Comparison of ENCODE assay signal across 19 cellular contexts in genomic region chr16:31243734-31244670, GRCh38. TPM values are rescaled to one million over a fixed set of nuclear protein-coding genes. Genes with fewer than 3 reads are reported as not detected.
DNase-seq lines count a peak whose midpoint lies in the region; ATAC-seq and TF ChIP-seq lines count a peak whose summit lies in the region.
"Had no signal": no experiment of that assay in that cellular context is flagged by ENCODE, and none has a peak within 500 bp of the region (broad histone marks: within the 10 kb centered on the region; RNA-seq: fewer than 3 reads in every experiment).

No MANE protein-coding gene starts in this region.

- no peak overlapping the region for H3K23ac ChIP-seq in H9 (ENCODE audit: insufficient read length, low read depth, low read length)

- no peak overlapping the region for H4K91ac ChIP-seq in H9 (ENCODE audit: insufficient read length, low read depth, low read length)

- H3K27ac ChIP-seq in BLaER1 treated with 17β-estradiol and CSF1 and Interleukin-3, amounts not matched to agents 10 nM and 100 nM, result peak overlapping the region in 7 of 11 experiments; percentile 34 to 77 (median 65); a peak in 12 of 22 replicates
- H3K27ac ChIP-seq in H9 (ENCODE audit: insufficient read length, low read depth, low read length), result no peak overlapping the region
- no peak overlapping the region for H3K27ac ChIP-seq in effector memory CD4-positive, alpha-beta T cell (ENCODE audit: insufficient read depth, low read length, poor library complexity, severe bottlenecking)
- H3K27ac ChIP-seq: GM23248, SJCRH30 had no signal

- H3K79me2 ChIP-seq in H9 (ENCODE audit: insufficient read depth, low read length), result no peaks in the 10 kb centered on the region

- H3K18ac ChIP-seq in H9 (ENCODE audit: insufficient read length, low read depth, low read length), result no peak overlapping the region

- no peaks in the 10 kb centered on the region for H3K27me3 Mint-ChIP-seq in H9 (ENCODE audit: low read depth)
- H3K27me3 Mint-ChIP-seq in MCF 10A (ENCODE audit: insufficient read depth, unreplicated experiment), result no peaks in the 10 kb centered on the region

- H2AFZ ChIP-seq in H9 (ENCODE audit: low read length), result no peak overlapping the region
- H2AFZ ChIP-seq: GM23248 had no signal

- ATAC-seq in HG02981 (IDR thresholded peaks at IDR 0.05; ENCODE audit: unreplicated experiment), result no peak

- CTCF ChIA-PET in MCF 10A (lab: Yijun Ruan, JAX), result interaction anchor here (0.5 to 1.0 kb wide), 6 partner anchors 12 to 319 kb away, joined by 3 to 4 read pairs (median 3); no protein-coding TSS in a partner anchor

- DNase-seq in H9 (no peak), OCI-M2 (lab: John Stamatoyannopoulos, UW; ENCODE audit: unreplicated experiment) (peak; percentile 33), inferior parietal cortex (ENCODE audit: extremely low spot score) (peak; percentile 23), MCF 10A (ENCODE audit: unreplicated experiment) (no peak), activated T-cell treated with anti-CD3 and anti-CD28 coated beads for 4 hours (no peak)
- no peak for DNase-seq in effector memory CD4-positive, alpha-beta T cell
- DNase-seq: ACHN; GM23248; NCI-H1436; NCI-H526; SJCRH30; stimulated activated CD4-positive, alpha-beta T cell treated with anti-CD3 and anti-CD28 coated beads, Interleukin-2, amount 100 ng/mL, for 24 hours had no signal

- intact Hi-C loops in MCF 10A (cut with micrococcal nuclease), result no loop called here

- no peaks in the 10 kb centered on the region for H3K36me3 ChIP-seq in BLaER1 treated with 17β-estradiol and CSF1 and Interleukin-3, amounts not matched to agents 10 nM and 100 nM
- H3K36me3 ChIP-seq in effector memory CD4-positive, alpha-beta T cell (ENCODE audit: control insufficient read depth, insufficient read depth, low read length), result no peaks in the 10 kb centered on the region
- H3K36me3 ChIP-seq: SJCRH30 had no signal

- POLR2A ChIA-PET in MCF 10A (lab: Yijun Ruan, JAX), result interaction anchor here (1.2 kb wide), 1 partner anchor 64 kb away, joined by 4 read pairs; the partner anchor contains the start of gene FUS

- TF ChIP-seq CTCF in H9 (conservative IDR thresholded peaks at IDR 0.05), result no peak
- TF ChIP-seq CTCF in MCF 10A (IDR thresholded peaks at IDR 0.05; ENCODE audit: unreplicated experiment), result no peak

- peaks cover 16 to 58% (median 27%) of the 10 kb centered on the region in 10 experiments for H3K4me1 ChIP-seq in BLaER1 treated with 17β-estradiol and CSF1 and Interleukin-3, amounts not matched to agents 10 nM and 100 nM
- H3K4me1 ChIP-seq in H9 (ENCODE audit: insufficient read depth, low read length), result peaks cover 6% of the 10 kb centered on the region; the same call in 1 of the 2 replicates
- H3K4me1 ChIP-seq in effector memory CD4-positive, alpha-beta T cell (ENCODE audit: control insufficient read depth, insufficient read depth, low read length, poor library complexity, severe bottlenecking), result no peaks in the 10 kb centered on the region

- no peak overlapping the region for H3K14ac ChIP-seq in H9 (ENCODE audit: insufficient read depth, low read length)

- no peak overlapping the region for H2BK120ac ChIP-seq in H9 (ENCODE audit: low read depth, low read length, poor library complexity, severe bottlenecking)

- no peak overlapping the region for H2AK5ac ChIP-seq in H9 (ENCODE audit: insufficient read length, low read length)

- H3K4me3 Mint-ChIP-seq in H9, result peak overlapping the region in 1 of 2 experiments; percentile 59; a peak in 1 of 5 replicates
- no peak overlapping the region for H3K4me3 Mint-ChIP-seq in MCF 10A (ENCODE audit: unreplicated experiment)

- H3K23me2 ChIP-seq in H9 (ENCODE audit: insufficient read length, low read depth, low read length, poor library complexity, severe bottlenecking), result peaks cover 2% of the 10 kb centered on the region

- H4K20me1 ChIP-seq in BLaER1 treated with 17β-estradiol and CSF1 and Interleukin-3, amounts not matched to agents 10 nM and 100 nM, result no peaks in the 10 kb centered on the region
- H4K20me1 ChIP-seq in H9 (ENCODE audit: control insufficient read depth, insufficient read depth, insufficient read length), result no peaks in the 10 kb centered on the region

- H2BK12ac ChIP-seq in H9 (ENCODE audit: insufficient read length, low read depth, low read length), result no peak overlapping the region

- no peak overlapping the region for H2BK20ac ChIP-seq in H9 (ENCODE audit: low read depth, low read length, poor library complexity, severe bottlenecking)

- no peaks in the 10 kb centered on the region for H3K27me3 ChIP-seq in BLaER1 treated with 17β-estradiol and CSF1 and Interleukin-3, amounts not matched to agents 10 nM and 100 nM
- H3K27me3 ChIP-seq in H9 (ENCODE audit: insufficient read depth, low read length), result no peaks in the 10 kb centered on the region
- no peaks in the 10 kb centered on the region for H3K27me3 ChIP-seq in effector memory CD4-positive, alpha-beta T cell (replicated peaks; ENCODE audit: control insufficient read depth, insufficient read depth, low read length, poor library complexity, severe bottlenecking)
- H3K27me3 ChIP-seq: SJCRH30 had no signal

- no CpG with 5 or more reads among the region's 9 CpGs for WGBS in H9 (ENCODE audit: extremely low coverage, insufficient read length, low lambda C conversion rate)

- no peak overlapping the region for H2BK15ac ChIP-seq in H9 (ENCODE audit: low read depth, low read length)

- no peak overlapping the region for H3K4me3 ChIP-seq in BLaER1 treated with 17β-estradiol and CSF1 and Interleukin-3, amounts not matched to agents 10 nM and 100 nM
- no peak overlapping the region for H3K4me3 ChIP-seq in effector memory CD4-positive, alpha-beta T cell (ENCODE audit: insufficient read depth, low read depth, low read length, poor library complexity, severe bottlenecking)
- H3K4me3 ChIP-seq: GM23248, SJCRH30 had no signal

- BruUV-seq in MCF 10A (replicated peaks; lab: Mats Ljungman, UMichigan), result no TSS peak

- H2BK5ac ChIP-seq in H9 (ENCODE audit: insufficient read length, low read length), result no peak overlapping the region

- no peak overlapping the region for H3K56ac ChIP-seq in H9 (ENCODE audit: insufficient read length, low read depth, low read length)

- H3K9ac ChIP-seq in BLaER1 treated with 17β-estradiol and CSF1 and Interleukin-3, amounts not matched to agents 10 nM and 100 nM, result peak overlapping the region in 7 of 11 experiments; percentile 1 to 60 (median 46); a peak in 10 of 22 replicates
- H3K9ac ChIP-seq in H9 (ENCODE audit: extremely low read depth, insufficient read length, low read length), result no peak overlapping the region
- H3K9ac ChIP-seq: GM23248 had no signal

- H3K4me1 Mint-ChIP-seq in H9 (peaks cover 37 to 39% of the 10 kb centered on the region in 2 experiments), MCF 10A (ENCODE audit: insufficient read depth, unreplicated experiment) (peaks cover 19% of the 10 kb centered on the region)

- no peaks in the 10 kb centered on the region; a peak in 1 of 5 replicates for H3K9me3 Mint-ChIP-seq in H9
- H3K9me3 Mint-ChIP-seq in MCF 10A (ENCODE audit: unreplicated experiment), result no peaks in the 10 kb centered on the region

- no peak overlapping the region for H4K5ac ChIP-seq in H9 (ENCODE audit: insufficient read length, low read depth, low read length)

- peak overlapping the region; percentile 31 to 91 (median 66); a peak in 21 of 22 replicates for H3K4me2 ChIP-seq in BLaER1 treated with 17β-estradiol and CSF1 and Interleukin-3, amounts not matched to agents 10 nM and 100 nM
- no peak overlapping the region for H3K4me2 ChIP-seq in H9 (ENCODE audit: insufficient read depth, insufficient read length, low read length)

- no peak overlapping the region for H3K4ac ChIP-seq in H9 (ENCODE audit: low read depth, low read length)

- no peaks in the 10 kb centered on the region for H3K36me3 Mint-ChIP-seq in H9 (ENCODE audit: insufficient read depth in 1 of 3, low read depth in 3 of 3)
- no peaks in the 10 kb centered on the region for H3K36me3 Mint-ChIP-seq in MCF 10A (ENCODE audit: insufficient read depth, unreplicated experiment)

- H4K8ac ChIP-seq in H9 (replicated peaks; ENCODE audit: insufficient read length, low read depth, low read length), result no peak overlapping the region

- no peak overlapping the region for H3T11ph ChIP-seq in H9 (ENCODE audit: low read length)

- H3K27ac Mint-ChIP-seq in H9 (peak overlapping the region; percentile 12 to 99 (median 19); a peak in 4 of 7 replicates), MCF 10A (ENCODE audit: low read depth, unreplicated experiment) (no peak overlapping the region)
- H3K27ac Mint-ChIP-seq: progenitor cell of endocrine pancreas had no signal

- peaks cover 0 to 4% (median 0%) of the 10 kb centered on the region in 11 experiments; a peak in 4 of 22 replicates for H3K9me3 ChIP-seq in BLaER1 treated with 17β-estradiol and CSF1 and Interleukin-3, amounts not matched to agents 10 nM and 100 nM (replicated peaks in 1 of 11)
- no peaks in the 10 kb centered on the region for H3K9me3 ChIP-seq in H9 (ENCODE audit: control insufficient read depth, low read depth, low read length)
- no peaks in the 10 kb centered on the region for H3K9me3 ChIP-seq in effector memory CD4-positive, alpha-beta T cell (ENCODE audit: control insufficient read depth, low read length)
- H3K9me3 ChIP-seq: SJCRH30 had no signal

- H3K79me1 ChIP-seq in H9 (ENCODE audit: insufficient read depth, low read depth, low read length, poor library complexity, severe bottlenecking), result no peaks in the 10 kb centered on the region

RNA-seq across cellular contexts. Expression of gene ITGAM, which starts 15.8 kb away (rescaled TPM):
- 0.18 and 0.33 TPM in 2 replicates for total RNA-seq in H9 (2021)
- total RNA-seq in MCF 10A (2022), result 0.76 TPM in 1 of 2 replicates, not detected in the other
- total RNA-seq: GM23248, progenitor cell of endocrine pancreas, SJCRH30 had no signal

RNA-seq across cellular contexts. Expression of gene PYDC1, which starts 27.1 kb away (rescaled TPM):
- total RNA-seq in H9 (2021), result 0.70 and 2.1 TPM in 2 replicates
- total RNA-seq in MCF 10A (2022), result not detected in 2 replicates
- total RNA-seq: dermis microvascular lymphatic vessel endothelial cell, GM23248, HT1080, mononuclear cell, progenitor cell of endocrine pancreas, SJCRH30, urinary bladder had no signal

RNA-seq across cellular contexts. Expression of gene TRIM72, which starts 30.1 kb away (rescaled TPM):
- total RNA-seq in H9 (2021) (1.2 and 1.3 TPM in 2 replicates), MCF 10A (2022) (not detected in 2 replicates)
- total RNA-seq: dermis microvascular lymphatic vessel endothelial cell, GM23248 had no signal

RNA-seq across cellular contexts. Expression of gene PYCARD, which starts 41.4 kb away (rescaled TPM):
- total RNA-seq in H9 (2021), result 37.5 and 38.5 TPM in 2 replicates
- total RNA-seq in MCF 10A (2022), result 0.47 and 0.76 TPM in 2 replicates
- total RNA-seq: SJCRH30 had no signal

Comparison
In these comparisons a context has a peak if more than half of its experiments do, and no peak if none do; other contexts are left out.
1. H3K27ac ChIP-seq: peak in BLaER1 treated with 17β-estradiol and CSF1 and Interleukin-3, amounts not matched to agents 10 nM and 100 nM (7 of 11); none in H9 (single experiment) and effector memory CD4-positive, alpha-beta T cell (single experiment).
2. DNase-seq: peak in OCI-M2 (single experiment) and inferior parietal cortex (single experiment); none in H9 (single experiment), MCF 10A (single experiment), activated T-cell treated with anti-CD3 and anti-CD28 coated beads for 4 hours (single experiment) and effector memory CD4-positive, alpha-beta T cell (0 of 3).